8 cellular contexts compared by ENCODE assay signal in genomic region chr2:239299218-239299939, GRCh38.
DNase-seq lines count a peak whose midpoint lies in the region; ATAC-seq and TF ChIP-seq lines count a peak whose summit lies in the region.

No MANE protein-coding gene starts in this region.

- no peaks in the 10 kb centered on the region for H3K9me3 Mint-ChIP-seq in T-cell
- no peaks in the 10 kb centered on the region for H3K9me3 Mint-ChIP-seq in activated CD8-positive, alpha-beta memory T cell treated with anti-CD3 and anti-CD28 coated beads, Interleukin-2, amount 10 ng/mL, durations not matched to agents 7 days and 5 days (ENCODE audit: low read depth)

- TF ChIP-seq POLR2A in stomach (IDR thresholded peaks at IDR 0.05), result no peak

- no peaks in the 10 kb centered on the region for H3K36me3 Mint-ChIP-seq in T-cell
- H3K36me3 Mint-ChIP-seq in activated CD8-positive, alpha-beta memory T cell treated with anti-CD3 and anti-CD28 coated beads, Interleukin-2, amount 10 ng/mL, durations not matched to agents 7 days and 5 days, result peaks cover 3% of the 10 kb centered on the region

- CTCF ChIA-PET in T-cell (lab: Charles Lee), result interaction anchor here (0.6 to 0.7 kb wide), 3 partner anchors 22 to 1418 kb away, joined by 7 to 8 read pairs (median 8); no protein-coding TSS in a partner anchor
- CTCF ChIA-PET in activated CD8-positive, alpha-beta memory T cell treated with anti-CD3 and anti-CD28 coated beads, Interleukin-2, amount 10 ng/mL, durations not matched to agents 7 days and 5 days (lab: Charles Lee), result interaction anchor here (0.9 to 1.7 kb wide), 3 partner anchors 22 to 34 kb away, joined by 3 to 7 read pairs (median 7); no protein-coding TSS in a partner anchor

- no peaks in the 10 kb centered on the region for H3K27me3 Mint-ChIP-seq in T-cell
- no peaks in the 10 kb centered on the region for H3K27me3 Mint-ChIP-seq in activated CD8-positive, alpha-beta memory T cell treated with anti-CD3 and anti-CD28 coated beads, Interleukin-2, amount 10 ng/mL, durations not matched to agents 7 days and 5 days

- no peaks in the 10 kb centered on the region for H3K27me3 ChIP-seq in stomach

- TF ChIP-seq EP300 in stomach (IDR thresholded peaks at IDR 0.05), result no peak

- TF ChIP-seq CTCF in stomach (IDR thresholded peaks at IDR 0.05), result no peak

- peaks cover 68 to 84% (median 76%) of the 10 kb centered on the region in 3 donors for H3K4me1 Mint-ChIP-seq in T-cell
- H3K4me1 Mint-ChIP-seq in activated CD8-positive, alpha-beta memory T cell treated with anti-CD3 and anti-CD28 coated beads, Interleukin-2, amount 10 ng/mL, durations not matched to agents 7 days and 5 days, result peaks cover 66% of the 10 kb centered on the region

- no peak overlapping the region for H3K4me3 ChIP-seq in stomach

- intact Hi-C loops in left colon (cut with DNase I, micrococcal nuclease), result no loop called here
- intact Hi-C loops in stomach (cut with DNase I; ENCODE audit: low total_unique reads), result no loop called here

- peak overlapping the region in 1 of 3 donors; percentile 73 for H3K4me3 Mint-ChIP-seq in T-cell
- H3K4me3 Mint-ChIP-seq in activated CD8-positive, alpha-beta memory T cell treated with anti-CD3 and anti-CD28 coated beads, Interleukin-2, amount 10 ng/mL, durations not matched to agents 7 days and 5 days, result no peak overlapping the region

- peak overlapping the region; percentile 18 to 41 for H3K27ac Mint-ChIP-seq in T-cell
- H3K27ac Mint-ChIP-seq in activated CD8-positive, alpha-beta memory T cell treated with anti-CD3 and anti-CD28 coated beads, Interleukin-2, amount 10 ng/mL, durations not matched to agents 7 days and 5 days, result no peak overlapping the region

- ATAC-seq in activated CD4-positive, CD25-positive, alpha-beta regulatory T cell treated with anti-CD3 and anti-CD28 coated beads, Interleukin-2, amount 50 U/mL, for 24 hours, result no peak
- no peak for ATAC-seq in T-cell (replicated peaks in 1 of 4)
- ATAC-seq in left colon, result peak; percentile 63
- no peak for ATAC-seq in activated CD8-positive, alpha-beta memory T cell treated with anti-CD3 and anti-CD28 coated beads, Interleukin-2, amount 10 ng/mL, durations not matched to agents 7 days and 5 days

- peak overlapping the region; percentile 41 to 86 (median 58) for H3K27ac ChIP-seq in stomach

- 32 to 69% (median 37%) methylated on average over 19 of the region's 19 CpGs for WGBS in stomach, 5 donors

- POLR2A ChIA-PET in T-cell (lab: Charles Lee), result interaction anchor here (0.5 to 0.7 kb wide), 4 partner anchors 24 to 89 kb away, joined by 3 to 14 read pairs (median 7); no protein-coding TSS in a partner anchor

- no peaks in the 10 kb centered on the region for H3K9me3 ChIP-seq in stomach

- H3K36me3 ChIP-seq in stomach, result no peaks in the 10 kb centered on the region

- peaks cover 77 to 98% (median 90%) of the 10 kb centered on the region in 4 donors for H3K4me1 ChIP-seq in stomach

- peak; percentile 17 for DNase-seq in activated CD4-positive, CD25-positive, alpha-beta regulatory T cell treated with anti-CD3 and anti-CD28 coated beads, Interleukin-2, amount 50 U/mL, for 72 hours
- DNase-seq in T-cell (no peak), left colon (peak; percentile 64 to 68), stomach (no peak), occipital lobe (lab: John Stamatoyannopoulos, UW) (no peak)
- no peak for DNase-seq in activated CD8-positive, alpha-beta memory T cell treated with anti-CD3 and anti-CD28 coated beads, Interleukin-2, amount 10 ng/mL, durations not matched to agents 7 days and 5 days
- no peak for DNase-seq in stimulated activated naive CD4-positive, alpha-beta T cell (lab: John Stamatoyannopoulos, UW)

Comparison
In these comparisons a context has a peak if more than half of its experiments do, and no peak if none do; other contexts are left out.
1. DNase-seq: peak in activated CD4-positive, CD25-positive, alpha-beta regulatory T cell treated with anti-CD3 and anti-CD28 coated beads, Interleukin-2, amount 50 U/mL, for 72 hours (single experiment) and left colon (2 of 2); none in T-cell (0 of 34), stomach (single experiment), occipital lobe (single experiment), activated CD8-positive, alpha-beta memory T cell treated with anti-CD3 and anti-CD28 coated beads, Interleukin-2, amount 10 ng/mL, durations not matched to agents 7 days and 5 days (single experiment) and stimulated activated naive CD4-positive, alpha-beta T cell (0 of 6).